23 cellular contexts compared by ENCODE assay signal in the genomic region with DNA sequence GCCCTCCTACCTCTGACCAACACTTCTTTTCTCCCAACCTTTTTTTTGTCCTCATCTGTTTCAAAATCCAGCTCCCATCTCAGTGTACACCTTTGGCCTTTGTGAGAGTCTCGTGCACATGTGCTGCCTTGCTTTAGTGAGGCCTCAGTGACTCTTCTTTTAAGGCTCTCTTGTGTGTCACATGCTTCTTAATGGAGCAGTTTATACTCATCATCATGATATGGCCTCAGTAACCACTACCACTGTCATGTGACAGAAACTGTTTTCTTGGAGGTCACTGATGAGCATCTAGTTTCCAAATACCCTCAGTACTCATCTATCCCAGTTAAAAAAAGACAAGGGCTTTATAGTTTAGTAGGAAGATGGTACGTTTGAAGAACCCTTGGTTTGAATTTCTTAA. TPM values are rescaled to one million over a fixed set of nuclear protein-coding genes. Genes with fewer than 3 reads are reported as not detected.
"Had no signal": no experiment of that assay in that cellular context is flagged by ENCODE, and none has a peak within 500 bp of the region (broad histone marks: within the 10 kb centered on the region; RNA-seq: fewer than 3 reads in every experiment).

No MANE protein-coding gene starts in this region.

- H3K9me3 ChIP-seq: gastrocnemius medialis, mucosa of descending colon, transverse colon, vagina had no signal

- ATAC-seq: activated CD8-positive, alpha-beta T cell treated with anti-CD3 and anti-CD28 coated beads for 36 hours; activated T-cell treated with anti-CD3 and anti-CD28 coated beads, Interleukin-2, amount 50 U/mL, for 72 hours; gastrocnemius medialis; left lung; mucosa of descending colon; natural killer cell treated with Interleukin-12 subunit alpha and Interleukin-12 subunit beta and Interleukin-15 and Interleukin-18, amount 100 ng/mL, for 72 hours; WTC11 had no signal

- DNase-seq: activated CD4-positive, alpha-beta T cell treated with anti-CD3 and anti-CD28 coated beads for 4 hours; activated CD8-positive, alpha-beta memory T cell treated with anti-CD3 and anti-CD28 coated beads, Interleukin-2, amount 50 U/mL, for 48 hours; activated CD8-positive, alpha-beta T cell treated with anti-CD3 and anti-CD28 coated beads for 36 hours; activated gamma-delta T cell treated with Interleukin-2 at 50 U/mL for 16 hours; activated T-cell treated with anti-CD3 and anti-CD28 coated beads, Interleukin-2, amount 50 U/mL, for 72 hours; amniotic stem cell; brain microvascular endothelial cell; effector memory CD4-positive, alpha-beta T cell; gastrocnemius medialis; heart left ventricle; left lung; mucosa of descending colon; posterior cingulate gyrus; retina; stimulated activated CD4-positive, alpha-beta T cell treated with anti-CD3 and anti-CD28 coated beads, Interleukin-4, amount 100 ng/mL, for 1 hour; stimulated activated naive CD4-positive, alpha-beta T cell treated with Interleukin-2 at 50 U/mL for 16 hours; substantia nigra; T-helper 1 cell; transverse colon had no signal

- H3K27ac ChIP-seq: brain microvascular endothelial cell, gastrocnemius medialis, left lung, transverse colon, vagina had no signal

- H3K4me1 ChIP-seq: gastrocnemius medialis, transverse colon, vagina had no signal

- H3K27me3 ChIP-seq: brain microvascular endothelial cell, heart left ventricle, left lung, transverse colon, vagina had no signal

- FAIRE-seq: islet of Langerhans had no signal

- H3K36me3 ChIP-seq: brain microvascular endothelial cell, gastrocnemius medialis, heart left ventricle, left lung, transverse colon, vagina had no signal

- H3K4me3 ChIP-seq: gastrocnemius medialis, heart left ventricle, left lung, mucosa of descending colon, transverse colon, vagina had no signal

RNA-seq across cellular contexts. Expression of gene ARHGAP22, which starts 8.1 kb away (rescaled TPM):
- total RNA-seq: activated CD8-positive, alpha-beta T cell treated with anti-CD3 and anti-CD28 coated beads for 36 hours; activated T-cell treated with anti-CD3 and anti-CD28 coated beads, Interleukin-2, amount 50 U/mL, for 72 hours had no signal
